Comparison of ENCODE assay signal across 11 cellular contexts in genomic region chr14:90444077-90444696, GRCh38. TPM values are rescaled to one million over a fixed set of nuclear protein-coding genes. Genes with fewer than 3 reads are reported as not detected.
DNase-seq lines count a peak whose midpoint lies in the region; ATAC-seq and TF ChIP-seq lines count a peak whose summit lies in the region.
"Had no signal": no experiment of that assay in that cellular context is flagged by ENCODE, and none has a peak within 500 bp of the region (broad histone marks: within the 10 kb centered on the region; RNA-seq: fewer than 3 reads in every experiment).

No MANE protein-coding gene starts in this region.

- H3K9ac ChIP-seq in HCT116 (ENCODE audit: low read length): no peak overlapping the region

- peak; percentile 34 for ATAC-seq in HCT116
- ATAC-seq in psoas muscle: peak; percentile 67 to 88 (median 80)
- ATAC-seq in GM18498 (IDR thresholded peaks at IDR 0.05; ENCODE audit: unreplicated experiment): no peak
- ATAC-seq: activated CD4-positive, alpha-beta T cell treated with anti-CD3 and anti-CD28 coated beads for 36 hours had no signal

- no TSS peak for BruUV-seq in HCT116 (replicated peaks; lab: Mats Ljungman, UMichigan)

- TF ChIP-seq CTCF in HCT116 (IDR thresholded peaks at IDR 0.05 in 2 of 3, conservative IDR thresholded peaks at IDR 0.05 in 1 of 3; ENCODE audit: borderline replicate concordance in 1 of 3, insufficient read depth in 1 of 3, low read depth in 2 of 3, low read length in 2 of 3) (no peak), esophagus squamous epithelium (IDR thresholded peaks at IDR 0.05) (no peak), psoas muscle (IDR thresholded peaks at IDR 0.05) (no peak)

- TF ChIP-seq RAD21 in HCT116 (IDR thresholded peaks at IDR 0.05; ENCODE audit: low read depth): no peak

- intact Hi-C loops in HCT116 (cut with micrococcal nuclease): no loop called here
- intact Hi-C loops in esophagus squamous epithelium (cut with DNase I): no loop called here
- intact Hi-C loops in psoas muscle (cut with DNase I): no loop called here

- H3K9me2 ChIP-seq in HCT116 (ENCODE audit: insufficient read depth): no peaks in the 10 kb centered on the region

- WGBS in esophagus squamous epithelium, 2 donors: 28 to 38% methylated on average over 3 to 5 of the region's 6 CpGs
- 63 to 74% (median 73%) methylated on average over 6 of the region's 6 CpGs for WGBS in psoas muscle, 3 donors

- no peaks in the 10 kb centered on the region for H3K79me2 ChIP-seq in HCT116 (ENCODE audit: insufficient read depth, low read length)

- no peaks in the 10 kb centered on the region for H3K36me3 ChIP-seq in HCT116 (ENCODE audit: control insufficient read depth in 1 of 2, insufficient read depth in 2 of 2, low read length in 2 of 2)
- no peaks in the 10 kb centered on the region for H3K36me3 ChIP-seq in esophagus squamous epithelium
- no peaks in the 10 kb centered on the region for H3K36me3 ChIP-seq in psoas muscle (ENCODE audit: insufficient read depth in 1 of 2, low read depth in 1 of 2)
- H3K36me3 ChIP-seq: SJCRH30, tibial artery had no signal

- CTCF ChIA-PET in HCT116 (lab: Charles Lee): no interaction called here

- H4K20me1 ChIP-seq in HCT116 (ENCODE audit: insufficient read depth): no peaks in the 10 kb centered on the region

- DNase-seq in HCT116 (ENCODE audit: low read depth, low spot score) (no peak), NCI-H510A treated with DMSO at 0.1 percent for 48 hours (lab: John Stamatoyannopoulos, UW) (peak; percentile 83), esophagus squamous epithelium (lab: John Stamatoyannopoulos, UW) (no peak), psoas muscle (peak; percentile 28 to 74), NCI-H2081 treated with DMSO at 0.1 percent for 48 hours (lab: John Stamatoyannopoulos, UW) (no peak), kidney glomerular epithelial cell (lab: John Stamatoyannopoulos, UW) (no peak), amygdala (lab: John Stamatoyannopoulos, UW) (no peak)
- DNase-seq: activated CD4-positive, alpha-beta T cell treated with anti-CD3 and anti-CD28 coated beads for 36 hours; SJCRH30; tibial artery had no signal

- no peak overlapping the region for H2AFZ ChIP-seq in HCT116 (ENCODE audit: low read depth, low read length, poor library complexity, severe bottlenecking)

- TF ChIP-seq POLR2A in HCT116 (IDR thresholded peaks at IDR 0.05; ENCODE audit: borderline replicate concordance, extremely low read depth, insufficient read depth, insufficient read length): no peak
- no peak for TF ChIP-seq POLR2A in esophagus squamous epithelium (IDR thresholded peaks at IDR 0.05)

- H3K4me2 ChIP-seq in HCT116 (ENCODE audit: low read length): no peak overlapping the region

- H3K27me3 ChIP-seq in HCT116 (ENCODE audit: insufficient read depth, low read length) (no peaks in the 10 kb centered on the region), esophagus squamous epithelium (no peaks in the 10 kb centered on the region), psoas muscle (ENCODE audit: insufficient read depth in 3 of 3, low read length in 2 of 3) (no peaks in the 10 kb centered on the region)
- H3K27me3 ChIP-seq: SJCRH30, tibial artery had no signal

- H3K9me3 ChIP-seq in HCT116 (ENCODE audit: control insufficient read depth in 1 of 2, insufficient read depth in 1 of 2, low read depth in 1 of 2, low read length in 2 of 2): peaks cover 11% of the 10 kb centered on the region in 2 experiments; a peak in 3 of 4 replicates
- peaks cover 0 to 12% (median 9%) of the 10 kb centered on the region in 3 donors for H3K9me3 ChIP-seq in esophagus squamous epithelium
- H3K9me3 ChIP-seq in psoas muscle: no peaks in the 10 kb centered on the region
- H3K9me3 ChIP-seq: SJCRH30, tibial artery had no signal

- RAD21 ChIA-PET in HCT116 (lab: Charles Lee; ENCODE audit: low non-redundant PET in 1 of 2, low total read pairs in 2 of 2, uncharacterized antibody in 2 of 2, unreplicated experiment in 2 of 2): no interaction called here

- no peaks in the 10 kb centered on the region; a peak in 1 of 4 replicates for H3K4me1 ChIP-seq in HCT116 (ENCODE audit: control insufficient read depth in 1 of 2, insufficient read depth in 2 of 2, low read length in 2 of 2)
- peaks cover 2 to 60% (median 13%) of the 10 kb centered on the region in 3 donors for H3K4me1 ChIP-seq in esophagus squamous epithelium
- peaks cover 15% of the 10 kb centered on the region for H3K4me1 ChIP-seq in psoas muscle
- H3K4me1 ChIP-seq: tibial artery had no signal

- H3K4me3 ChIP-seq in HCT116 (replicated peaks in 1 of 2; ENCODE audit: low read depth in 1 of 2, low read length in 2 of 2): no peak overlapping the region
- no peak overlapping the region for H3K4me3 ChIP-seq in esophagus squamous epithelium
- no peak overlapping the region for H3K4me3 ChIP-seq in psoas muscle
- H3K4me3 ChIP-seq: SJCRH30, tibial artery had no signal

- POLR2A ChIA-PET in HCT116 (lab: Charles Lee): no interaction called here

- no peak overlapping the region for H3K27ac ChIP-seq in HCT116 (ENCODE audit: low read depth, low read length)
- H3K27ac ChIP-seq in esophagus squamous epithelium: peak overlapping the region; percentile 79 to 93 (median 82)
- H3K27ac ChIP-seq in psoas muscle: peak overlapping the region; percentile 48
- H3K27ac ChIP-seq: SJCRH30, tibial artery had no signal

TF ChIP-seq in HCT116, 20 proteins besides CTCF, POLR2A, EP300 and RAD21:
- peak; percentile 73 for TF ChIP-seq CEBPB (IDR thresholded peaks at IDR 0.05; ENCODE audit: low read depth)
- TF ChIP-seq ELF1 (IDR thresholded peaks at IDR 0.05; ENCODE audit: borderline replicate concordance, low read depth): no peak
- no peak for TF ChIP-seq TCF7L2 (IDR thresholded peaks at IDR 0.05; ENCODE audit: borderline replicate concordance, extremely low read depth, insufficient read depth, insufficient read length)
- TF ChIP-seq ZFX (IDR thresholded peaks at IDR 0.05): no peak

RNA-seq across cellular contexts. Expression of gene CALM1, which starts 47.4 kb away (rescaled TPM):
- total RNA-seq in HCT116 (2021; ENCODE audit: unreplicated experiment): 261 TPM
- 262 and 272 TPM in 2 replicates for polyA plus RNA-seq in HCT116 (2012)
- 100 to 1,000 TPM; 329 to 554 (median 426) TPM for total RNA-seq in esophagus squamous epithelium
- 1,000 to 10,000 TPM in 1 of 4 donors, 100 to 1,000 TPM in 3; 460 to 1,593 (median 666) TPM for total RNA-seq in psoas muscle
- 1,000 to 10,000 TPM in 1 of 3 donors, 100 to 1,000 TPM in 2; 559 to 1,064 (median 580) TPM for polyA plus RNA-seq in psoas muscle

Comparison
In these comparisons a context has a peak if more than half of its experiments do, and no peak if none do; other contexts are left out.
1. DNase-seq: peak in NCI-H510A treated with DMSO at 0.1 percent for 48 hours (single experiment) and psoas muscle (2 of 2); none in HCT116 (single experiment), esophagus squamous epithelium (single experiment), NCI-H2081 treated with DMSO at 0.1 percent for 48 hours (single experiment), kidney glomerular epithelial cell (single experiment) and amygdala (0 of 56).